ENCODE assay signal across 23 cellular contexts in the genomic region with DNA sequence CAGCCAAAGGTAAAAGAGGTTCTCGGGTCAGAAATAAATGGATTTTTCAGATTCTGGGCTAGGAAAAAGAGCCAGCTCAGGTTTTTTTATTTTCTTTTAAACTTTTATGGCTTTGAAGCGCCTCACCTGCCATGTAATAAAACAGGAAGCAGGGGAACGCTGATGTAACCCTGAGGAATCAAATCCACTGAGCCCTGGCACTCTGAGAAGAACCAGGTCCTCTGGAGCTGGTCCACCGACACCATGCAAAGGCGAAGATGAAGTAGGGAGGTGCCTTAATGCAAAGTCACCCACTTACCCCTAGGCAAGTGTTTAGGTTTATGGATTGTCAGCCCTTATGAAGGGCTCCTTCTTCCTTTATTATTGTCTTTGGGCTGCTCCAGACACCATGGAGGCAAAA. TPM values are rescaled to one million over a fixed set of nuclear protein-coding genes. Genes with fewer than 3 reads are reported as not detected.
DNase-seq lines count a peak whose midpoint lies in the region; ATAC-seq and TF ChIP-seq lines count a peak whose summit lies in the region.
"Had no signal": no experiment of that assay in that cellular context is flagged by ENCODE, and none has a peak within 500 bp of the region (broad histone marks: within the 10 kb centered on the region; RNA-seq: fewer than 3 reads in every experiment).

No MANE protein-coding gene starts in this region.

- ATAC-seq in stimulated activated naive CD8-positive, alpha-beta T cell treated with anti-CD3 and anti-CD28 coated beads, Interleukin-15, Interleukin-2, amounts not matched to agents 100 U/mL and 50 U/mL, for 24 hours: no peak
- ATAC-seq: activated CD8-positive, alpha-beta T cell treated with anti-CD3 and anti-CD28 coated beads for 36 hours; activated T-cell treated with anti-CD3 and anti-CD28 coated beads, Interleukin-2, amount 50 U/mL, for 4 hours; lower lobe of right lung; naive thymus-derived CD8-positive, alpha-beta T cell; stimulated activated memory B cell treated with anti-CD40 and anti-IgM and Interleukin-4, amounts not matched to agents 10 μg/mL and 1 μg/mL and 100 μg/mL, for 72 hours had no signal

- peak overlapping the region in 15 of 59 donors; percentile 0 to 77 (median 38) for H3K27ac ChIP-seq in dorsolateral prefrontal cortex
- H3K27ac ChIP-seq: BLaER1 treated with 17β-estradiol and CSF1 and Interleukin-3, amounts not matched to agents 10 nM and 100 nM; KMS-11; lower lobe of right lung; WERI-Rb-1 had no signal

- H3K27me3 Mint-ChIP-seq in HFFc6 (ENCODE audit: insufficient read depth): peaks cover 2% of the 10 kb centered on the region; the same call in 1 of the 2 replicates
- peaks cover 20% of the 10 kb centered on the region for H3K27me3 Mint-ChIP-seq in nephron (ENCODE audit: low read depth)
- H3K27me3 Mint-ChIP-seq in type B pancreatic cell: peaks cover 61% of the 10 kb centered on the region
- peaks cover 59 to 79% (median 66%) of the 10 kb centered on the region in 3 donors for H3K27me3 Mint-ChIP-seq in CD14-positive monocyte (ENCODE audit: low read depth in 3 of 3)

- DNase-seq in HFFc6 (no peak), dorsolateral prefrontal cortex (no peak), type B pancreatic cell (ENCODE audit: extremely low spot score, unreplicated experiment) (no peak), CD14-positive monocyte (ENCODE audit: low spot score) (no peak), Ammon's horn (ENCODE audit: low spot score) (no peak)
- no peak for DNase-seq in stimulated activated naive CD8-positive, alpha-beta T cell treated with anti-CD3 and anti-CD28 coated beads, Interleukin-15, Interleukin-2, amounts not matched to agents 100 U/mL and 50 U/mL, for 24 hours
- DNase-seq: activated CD8-positive, alpha-beta T cell treated with anti-CD3 and anti-CD28 coated beads for 36 hours; activated naive CD4-positive, alpha-beta T cell treated with anti-CD3 and anti-CD28 coated beads, Interleukin-2, amount 50 U/mL, for 16 hours; activated T-cell treated with anti-CD3 and anti-CD28 coated beads, Interleukin-2, amount 50 U/mL, for 4 hours; cortex of kidney; immature natural killer cell; lower lobe of right lung; naive thymus-derived CD8-positive, alpha-beta T cell; NCI-H1092; NCI-H2029 treated with DMSO at 0.1 percent for 48 hours; NCI-H524 treated with DMSO at 0.1 percent for 48 hours; SHP77 treated with DMSO at 0.1 percent for 48 hours; WERI-Rb-1 had no signal

- H3K4me3 ChIP-seq in dorsolateral prefrontal cortex: peak overlapping the region in 49 of 59 donors; percentile 9 to 69 (median 55)
- H3K4me3 ChIP-seq: BLaER1 treated with 17β-estradiol and CSF1 and Interleukin-3, amounts not matched to agents 10 nM and 100 nM had no signal

- peak overlapping the region; percentile 63 for H3K27ac Mint-ChIP-seq in HFFc6
- H3K27ac Mint-ChIP-seq in nephron: peak overlapping the region; percentile 45 to 67 (median 50)
- H3K27ac Mint-ChIP-seq in type B pancreatic cell: no peak overlapping the region
- H3K27ac Mint-ChIP-seq in CD14-positive monocyte: no peak overlapping the region
- H3K27ac Mint-ChIP-seq: activated CD8-positive, alpha-beta T cell treated with anti-CD3 and anti-CD28 coated beads for 36 hours; immature natural killer cell; naive thymus-derived CD8-positive, alpha-beta T cell; stimulated activated memory B cell treated with anti-CD40 and anti-IgM and Interleukin-4, amounts not matched to agents 10 μg/mL and 1 μg/mL and 100 μg/mL, for 72 hours; T-helper 1 cell treated with Interleukin-12 subunit alpha and Interleukin-12 subunit beta and Interleukin-4 antibody, amounts not matched to agents 30 μg/mL and 1 μg/mL, for 36 hours had no signal

- H3K27me3 ChIP-seq in dorsolateral prefrontal cortex: peaks cover 0 to 6% (median 0%) of the 10 kb centered on the region in 45 donors

- peaks cover 77% of the 10 kb centered on the region for H3K4me1 Mint-ChIP-seq in HFFc6 (ENCODE audit: low read depth)
- peaks cover 58% of the 10 kb centered on the region for H3K4me1 Mint-ChIP-seq in nephron
- H3K4me1 Mint-ChIP-seq in type B pancreatic cell (ENCODE audit: unreplicated experiment): peaks cover 25% of the 10 kb centered on the region
- H3K4me1 Mint-ChIP-seq in CD14-positive monocyte: no peaks in the 10 kb centered on the region
- H3K4me1 Mint-ChIP-seq: immature natural killer cell; stimulated activated memory B cell treated with anti-CD40 and anti-IgM and Interleukin-4, amounts not matched to agents 10 μg/mL and 1 μg/mL and 100 μg/mL, for 72 hours had no signal

- TF ChIP-seq CTCF in HFFc6 (IDR thresholded peaks at IDR 0.05) (no peak), dorsolateral prefrontal cortex (IDR thresholded peaks at IDR 0.05 in 54 of 56, conservative IDR thresholded peaks at IDR 0.05 in 2 of 56; ENCODE audit: low read depth in 1 of 56, partially characterized antibody in 56 of 56) (no peak), nephron (IDR thresholded peaks at IDR 0.05; ENCODE audit: unreplicated experiment in 3 of 3) (no peak), type B pancreatic cell (conservative IDR thresholded peaks at IDR 0.05) (no peak), CD14-positive monocyte (IDR thresholded peaks at IDR 0.05) (no peak)

- H3K9me3 Mint-ChIP-seq in HFFc6 (no peaks in the 10 kb centered on the region), nephron (no peaks in the 10 kb centered on the region), type B pancreatic cell (no peaks in the 10 kb centered on the region), CD14-positive monocyte (peaks cover 0 to 15% (median 4%) of the 10 kb centered on the region in 7 donors)
- H3K9me3 Mint-ChIP-seq: activated CD8-positive, alpha-beta T cell treated with anti-CD3 and anti-CD28 coated beads for 36 hours; activated T-cell treated with anti-CD3 and anti-CD28 coated beads, Interleukin-2, amount 50 U/mL, for 4 hours; stimulated activated memory B cell treated with anti-CD40 and anti-IgM and Interleukin-4, amounts not matched to agents 10 μg/mL and 1 μg/mL and 100 μg/mL, for 72 hours; T-helper 1 cell treated with Interleukin-12 subunit alpha and Interleukin-12 subunit beta and Interleukin-4 antibody, amounts not matched to agents 30 μg/mL and 1 μg/mL, for 36 hours had no signal

- intact Hi-C loops in dorsolateral prefrontal cortex (cut with DNase I) (no loop called here), CD14-positive monocyte (cut with micrococcal nuclease) (loop anchor here in 1 of 2 donors (10.0 kb wide), 1 partner anchor 61 kb away; no protein-coding TSS in a partner anchor)

- H3K4me3 Mint-ChIP-seq in HFFc6 (peak overlapping the region; percentile 91), nephron (peak overlapping the region in 2 of 3 experiments; percentile 89 to 92), type B pancreatic cell (peak overlapping the region; percentile 82), CD14-positive monocyte (no peak overlapping the region)
- H3K4me3 Mint-ChIP-seq: activated CD8-positive, alpha-beta T cell treated with anti-CD3 and anti-CD28 coated beads for 36 hours; activated T-cell treated with anti-CD3 and anti-CD28 coated beads, Interleukin-2, amount 50 U/mL, for 4 hours; immature natural killer cell; naive thymus-derived CD8-positive, alpha-beta T cell; stimulated activated memory B cell treated with anti-CD40 and anti-IgM and Interleukin-4, amounts not matched to agents 10 μg/mL and 1 μg/mL and 100 μg/mL, for 72 hours; T-helper 1 cell treated with Interleukin-12 subunit alpha and Interleukin-12 subunit beta and Interleukin-4 antibody, amounts not matched to agents 30 μg/mL and 1 μg/mL, for 36 hours had no signal

- H3K36me3 Mint-ChIP-seq in HFFc6 (ENCODE audit: low read depth) (peaks cover 33% of the 10 kb centered on the region), nephron (ENCODE audit: low read depth) (no peaks in the 10 kb centered on the region), type B pancreatic cell (no peaks in the 10 kb centered on the region), CD14-positive monocyte (no peaks in the 10 kb centered on the region)
- H3K36me3 Mint-ChIP-seq: immature natural killer cell; naive thymus-derived CD8-positive, alpha-beta T cell; stimulated activated memory B cell treated with anti-CD40 and anti-IgM and Interleukin-4, amounts not matched to agents 10 μg/mL and 1 μg/mL and 100 μg/mL, for 72 hours had no signal

RNA-seq across cellular contexts. Expression of a gene that starts 1.6 kb away (rescaled TPM):
- total RNA-seq in HFFc6 (2021; fragmentation: NEBNext Ultra II Directional; extraction: Animal tissue kit (Norgen Biotek cat#: 25700)): 100 to 1,000 TPM; 151 to 209 (median 191) TPM
- total RNA-seq in dorsolateral prefrontal cortex: 10 to 100 TPM; 10.9 to 64.3 (median 22.6) TPM
- 2.5 and 14.2 TPM in 2 replicates for total RNA-seq in type B pancreatic cell (ENCODE audit: low replicate concordance)
- not detected for polyA plus RNA-seq in CD14-positive monocyte
- total RNA-seq: activated CD8-positive, alpha-beta T cell treated with anti-CD3 and anti-CD28 coated beads for 36 hours; activated T-cell treated with anti-CD3 and anti-CD28 coated beads, Interleukin-2, amount 50 U/mL, for 4 hours; naive thymus-derived CD8-positive, alpha-beta T cell had no signal
- polyA plus RNA-seq: immature natural killer cell; naive thymus-derived CD8-positive, alpha-beta T cell had no signal

Comparison
In these comparisons a context has a peak if more than half of its experiments do, and no peak if none do; other contexts are left out.
1. H3K27ac Mint-ChIP-seq: peak in HFFc6 (single experiment) and nephron (3 of 3); none in type B pancreatic cell (single experiment) and CD14-positive monocyte (0 of 7).
2. H3K4me3 Mint-ChIP-seq: peak in HFFc6 (single experiment), nephron (2 of 3) and type B pancreatic cell (single experiment); none in CD14-positive monocyte (0 of 2).